8 cellular contexts compared by ENCODE assay signal in the genomic region with DNA sequence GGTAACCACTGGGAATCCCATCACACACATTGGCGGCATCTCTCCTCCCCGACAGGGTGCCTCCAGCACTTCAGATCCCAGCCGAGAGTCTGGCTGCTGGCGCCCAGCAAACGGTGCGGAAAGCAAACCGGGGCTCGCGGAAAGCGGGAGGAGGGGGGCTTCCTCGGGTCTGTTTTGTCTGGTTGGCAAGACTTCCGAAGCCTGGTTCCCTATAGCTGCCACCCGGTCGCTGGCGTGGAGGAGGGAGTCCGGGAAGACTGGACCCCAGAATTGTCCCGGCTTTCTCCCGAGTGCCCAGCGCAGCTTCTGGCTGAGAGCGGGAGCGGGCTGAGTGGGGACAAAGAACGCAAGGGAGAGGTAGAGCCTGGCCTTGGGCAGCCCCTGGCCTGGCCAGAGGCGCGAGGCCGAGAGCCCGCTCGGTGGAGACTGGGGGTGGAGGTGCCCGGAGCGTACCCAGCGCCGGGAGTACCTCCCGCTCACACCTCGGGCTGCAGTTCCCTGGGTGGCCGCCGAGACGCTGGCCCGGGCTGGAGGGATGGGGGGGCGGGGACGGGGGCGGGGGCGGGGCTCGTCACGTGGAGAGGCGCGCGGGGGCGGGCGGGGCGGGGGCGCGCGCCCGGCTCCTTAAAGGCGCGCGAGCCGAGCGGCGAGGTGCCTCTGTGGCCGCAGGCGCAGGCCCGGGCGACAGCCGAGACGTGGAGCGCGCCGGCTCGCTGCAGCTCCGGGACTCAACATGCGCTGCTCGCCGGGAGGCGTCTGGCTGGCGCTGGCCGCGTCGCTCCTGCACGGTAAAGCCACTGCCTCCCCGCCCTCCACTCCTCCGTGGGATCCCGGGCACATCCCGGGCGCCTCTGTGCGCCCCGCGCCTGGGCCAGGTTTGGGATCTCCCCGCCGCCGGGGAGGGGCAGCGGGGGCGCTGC. TPM values are rescaled to one million over a fixed set of nuclear protein-coding genes. Genes with fewer than 3 reads are reported as not detected.
DNase-seq lines count a peak whose midpoint lies in the region; ATAC-seq and TF ChIP-seq lines count a peak whose summit lies in the region.

TSS of gene CHRNA7 (plus strand) at position 654 of the 920 bp plus-strand sequence. CDS start at position 734, 80 bp downstream.

- peak within 1 kb of the TSS; percentile 95 for H2AFZ ChIP-seq in neural progenitor cell (replicated peaks)

- intact Hi-C loops in activated CD8-positive, alpha-beta T cell treated with anti-CD3 and anti-CD28 coated beads for 36 hours (cut with micrococcal nuclease), result no loop called here

- no peaks in the 10 kb centered on the region for H3K36me3 ChIP-seq in neural progenitor cell

- CTCF ChIA-PET in activated CD8-positive, alpha-beta T cell treated with anti-CD3 and anti-CD28 coated beads for 36 hours (lab: Charles Lee), result interaction anchor here (0.6 to 1.8 kb wide), 3 partner anchors 8 to 121 kb away, joined by 3 to 7 read pairs (median 3); no protein-coding TSS in a partner anchor

- peak within 1 kb of the TSS; percentile 35 for H3K9ac ChIP-seq in neural progenitor cell

- H3K27me3 Mint-ChIP-seq in activated CD8-positive, alpha-beta T cell treated with anti-CD3 and anti-CD28 coated beads for 36 hours, result peaks cover 42% of the 10 kb centered on the region
- H3K27me3 Mint-ChIP-seq in neural progenitor cell (ENCODE audit: insufficient read depth, low read depth), result peaks cover 5% of the 10 kb centered on the region

- DNase-seq in Daoy (ENCODE audit: low read depth), result peak; percentile 81
- DNase-seq in NCI-H1092 (lab: John Stamatoyannopoulos, UW), result peak; percentile 41
- peak; percentile 16 for DNase-seq in activated CD8-positive, alpha-beta T cell treated with anti-CD3 and anti-CD28 coated beads for 36 hours
- peak; percentile 64 for DNase-seq in germinal center (ENCODE audit: low spot score)
- DNase-seq in neural progenitor cell (ENCODE audit: low spot score), result peak; percentile 95
- DNase-seq in KG1 (lab: John Stamatoyannopoulos, UW), result no peak

- TF ChIP-seq CTCF in activated CD8-positive, alpha-beta T cell treated with anti-CD3 and anti-CD28 coated beads for 36 hours (IDR thresholded peaks at IDR 0.05), result no peak
- peak; percentile 19 for TF ChIP-seq CTCF in neural progenitor cell (IDR thresholded peaks at IDR 0.05)

- H3K79me2 ChIP-seq in neural progenitor cell (ENCODE audit: low read depth), result no peaks in the 10 kb centered on the region

- peaks cover 16% of the 10 kb centered on the region for H3F3A ChIP-seq in neural progenitor cell (ENCODE audit: low read depth)

- no peak within 1 kb of the TSS for H3K27ac Mint-ChIP-seq in activated CD8-positive, alpha-beta T cell treated with anti-CD3 and anti-CD28 coated beads for 36 hours
- no peak within 1 kb of the TSS for H3K27ac Mint-ChIP-seq in neural progenitor cell

- H3K27me3 ChIP-seq in neural progenitor cell, result peaks cover 15% of the 10 kb centered on the region

- peak within 1 kb of the TSS; percentile 94 for H3K4me2 ChIP-seq in neural progenitor cell

- H3K27ac ChIP-seq in neural progenitor cell, result no peak within 1 kb of the TSS

- POLR2A ChIA-PET in activated CD8-positive, alpha-beta T cell treated with anti-CD3 and anti-CD28 coated beads for 36 hours (lab: Charles Lee), result no interaction called here

- H3K4me3 ChIP-seq in neural progenitor cell, result peak within 1 kb of the TSS; percentile 58

- no peaks in the 10 kb centered on the region for H3K36me3 Mint-ChIP-seq in activated CD8-positive, alpha-beta T cell treated with anti-CD3 and anti-CD28 coated beads for 36 hours (ENCODE audit: low read depth)
- H3K36me3 Mint-ChIP-seq in neural progenitor cell, result peaks cover 2% of the 10 kb centered on the region

- no peaks in the 10 kb centered on the region for H3K9me3 Mint-ChIP-seq in activated CD8-positive, alpha-beta T cell treated with anti-CD3 and anti-CD28 coated beads for 36 hours
- H3K9me3 Mint-ChIP-seq in neural progenitor cell, result no peaks in the 10 kb centered on the region

- no peaks in the 10 kb centered on the region for H3K9me3 ChIP-seq in neural progenitor cell (ENCODE audit: low read depth)

- H3K4me1 Mint-ChIP-seq in activated CD8-positive, alpha-beta T cell treated with anti-CD3 and anti-CD28 coated beads for 36 hours (ENCODE audit: low read depth), result peaks cover 4% of the 10 kb centered on the region
- peaks cover 13% of the 10 kb centered on the region for H3K4me1 Mint-ChIP-seq in neural progenitor cell

- ATAC-seq in GM21447 (IDR thresholded peaks at IDR 0.05; ENCODE audit: unreplicated experiment) (peak; percentile 69), GM21619 (IDR thresholded peaks at IDR 0.05; ENCODE audit: unreplicated experiment) (no peak)
- ATAC-seq in activated CD8-positive, alpha-beta T cell treated with anti-CD3 and anti-CD28 coated beads for 36 hours, result peak; percentile 70

- H3K4me1 ChIP-seq in neural progenitor cell, result no peaks in the 10 kb centered on the region

- peak within 1 kb of the TSS; percentile 11 for H3K4me3 Mint-ChIP-seq in activated CD8-positive, alpha-beta T cell treated with anti-CD3 and anti-CD28 coated beads for 36 hours
- H3K4me3 Mint-ChIP-seq in neural progenitor cell, result peak within 1 kb of the TSS; percentile 88

- H4K20me1 ChIP-seq in neural progenitor cell (ENCODE audit: low read depth), result no peaks in the 10 kb centered on the region

RNA-seq across cellular contexts. Expression of gene CHRNA7, which starts in this region (rescaled TPM):
- total RNA-seq in Daoy (2014; rRNA removed; shearing (Covaris generic)), result 2.5 and 4.7 TPM in 2 replicates
- under 1 TPM in 1 of 2 experiments, not detected in 1; 0.20 TPM for total RNA-seq in activated CD8-positive, alpha-beta T cell treated with anti-CD3 and anti-CD28 coated beads for 36 hours
- total RNA-seq in neural progenitor cell (ENCODE audit: low replicate concordance), result 8.7 and 14.0 TPM in 2 replicates

Comparison
In these comparisons a context has a peak if more than half of its experiments do, and no peak if none do; other contexts are left out.
1. Peak in DNase-seq and ATAC-seq in activated CD8-positive, alpha-beta T cell treated with anti-CD3 and anti-CD28 coated beads for 36 hours; RNA of the gene not detected or under 1 TPM.